In the genomic region with DNA sequence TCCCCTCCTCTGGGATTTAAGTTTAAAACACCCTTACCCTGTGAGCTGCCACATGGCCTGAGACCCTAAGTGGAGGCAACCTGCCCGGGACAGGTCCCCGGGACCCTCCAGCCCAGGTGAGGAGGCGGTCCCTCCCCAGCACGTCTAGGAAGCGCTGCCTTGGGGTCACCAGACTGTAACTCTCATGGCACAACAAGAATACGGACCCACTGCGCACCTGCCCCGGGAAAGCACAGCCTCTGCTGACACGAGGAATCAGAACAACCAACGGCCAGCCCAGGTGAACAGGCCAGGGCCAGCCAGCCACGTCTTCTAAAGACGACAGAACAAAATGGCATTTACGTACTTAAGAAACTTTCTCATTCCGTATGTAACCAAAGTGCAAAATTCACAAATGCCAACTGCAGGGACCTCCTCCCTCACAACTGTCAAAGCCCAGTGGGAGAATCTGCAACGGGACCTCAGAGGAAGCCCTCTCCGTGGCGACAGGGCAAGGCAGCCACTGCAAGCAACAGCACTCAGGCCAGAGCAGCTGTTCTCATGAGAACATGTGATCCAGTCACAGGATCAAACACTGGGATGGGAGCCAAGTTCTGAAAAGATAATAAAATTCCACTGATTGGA, we compare ENCODE assay signal across 12 cellular contexts.
DNase-seq lines count a peak whose midpoint lies in the region; ATAC-seq lines count a peak whose summit lies in the region.
"Had no signal": no experiment of that assay in that cellular context is flagged by ENCODE, and none has a peak within 500 bp of the region (broad histone marks: within the 10 kb centered on the region; RNA-seq: fewer than 3 reads in every experiment).

No MANE protein-coding gene starts in this region.

- peak; percentile 74 for DNase-seq in NCI-H82 (lab: John Stamatoyannopoulos, UW)
- no peak for DNase-seq in NCI-H82 treated with DMSO at 0.1 percent for 48 hours (lab: John Stamatoyannopoulos, UW; ENCODE audit: unreplicated experiment)
- DNase-seq in amniotic epithelial cell (ENCODE audit: low read depth), result peak; percentile 35
- DNase-seq in right cardiac atrium, result peak in 1 of 3 donors; percentile 47
- DNase-seq in superior temporal gyrus (ENCODE audit: extremely low spot score), result peak; percentile 78
- DNase-seq in LoVo (ENCODE audit: low spot score), result no peak
- DNase-seq in cerebellar nuclear complex (lab: John Stamatoyannopoulos, UW), result no peak
- DNase-seq: activated CD8-positive, alpha-beta T cell treated with anti-CD3 and anti-CD28 coated beads for 36 hours; immature natural killer cell had no signal

- intact Hi-C loops in right cardiac atrium (cut with DNase I), result no loop called here

- no peaks in the 10 kb centered on the region for H3K4me1 ChIP-seq in right cardiac atrium (ENCODE audit: control insufficient read depth, insufficient read depth, low read length)
- H3K4me1 ChIP-seq: breast epithelium had no signal

- peak; percentile 35 for ATAC-seq in right cardiac atrium
- ATAC-seq in GM19023 (IDR thresholded peaks at IDR 0.05; ENCODE audit: unreplicated experiment), result no peak
- ATAC-seq: activated CD8-positive, alpha-beta T cell treated with anti-CD3 and anti-CD28 coated beads for 36 hours had no signal

- WGBS in right cardiac atrium, result 71% methylated on average over 17 of the region's 17 CpGs

- H3K4me3 ChIP-seq in right cardiac atrium (ENCODE audit: low read length), result no peak overlapping the region
- H3K4me3 ChIP-seq: breast epithelium, thoracic aorta had no signal

- H3K27me3 ChIP-seq in right cardiac atrium (ENCODE audit: control insufficient read depth, insufficient read depth), result no peaks in the 10 kb centered on the region
- H3K27me3 ChIP-seq: breast epithelium had no signal

- H3K9me3 ChIP-seq in right cardiac atrium (ENCODE audit: control insufficient read depth, low read length), result no peaks in the 10 kb centered on the region
- H3K9me3 ChIP-seq: breast epithelium, thoracic aorta had no signal

- no peak overlapping the region for H3K27ac ChIP-seq in right cardiac atrium (ENCODE audit: low read length)
- H3K27ac ChIP-seq: breast epithelium, thoracic aorta had no signal

Comparison
In these comparisons a context has a peak if more than half of its experiments do, and no peak if none do; other contexts are left out.
1. DNase-seq: peak in NCI-H82 (single experiment), amniotic epithelial cell (single experiment) and superior temporal gyrus (single experiment); none in NCI-H82 treated with DMSO at 0.1 percent for 48 hours (single experiment), LoVo (single experiment) and cerebellar nuclear complex (0 of 2).